Comparison of ENCODE assay signal across 8 cellular contexts in genomic region chr3:172102123-172102882, GRCh38.
A peak's percentile ranks its signal among the peaks of the same experiment; 100 is the strongest.
DNase-seq lines count a peak whose midpoint lies in the region; ATAC-seq and TF ChIP-seq lines count a peak whose summit lies in the region.

No MANE protein-coding gene starts in this region.

- H3K9me3 Mint-ChIP-seq in chondrocyte (ENCODE audit: low read depth): no peaks in the 10 kb centered on the region

- H3K4me1 ChIP-seq in cardiac muscle cell (ENCODE audit: low read depth): peaks cover 89% of the 10 kb centered on the region
- H3K4me1 ChIP-seq in left ventricle myocardium inferior: peaks cover 100% of the 10 kb centered on the region
- peaks cover 68% of the 10 kb centered on the region for H3K4me1 ChIP-seq in PC-9 (replicated peaks; ENCODE audit: insufficient read depth)

- ATAC-seq in stimulated activated naive CD8-positive, alpha-beta T cell treated with anti-CD3 and anti-CD28 coated beads, Interleukin-15, Interleukin-2, amounts not matched to agents 100 U/mL and 50 U/mL, for 24 hours: no peak
- no peak for ATAC-seq in HG03025 (IDR thresholded peaks at IDR 0.05; ENCODE audit: low FRiP score, unreplicated experiment)
- ATAC-seq in GM19467 (IDR thresholded peaks at IDR 0.05; ENCODE audit: unreplicated experiment): no peak

- H3K79me2 ChIP-seq in PC-9 (ENCODE audit: low read depth): peaks cover 100% of the 10 kb centered on the region

- intact Hi-C loops in left ventricle myocardium inferior (cut with micrococcal nuclease): no loop called here
- intact Hi-C loops in PC-9 (cut with micrococcal nuclease; ENCODE audit: unreplicated experiment): no loop called here

- H3F3A ChIP-seq in PC-9 (ENCODE audit: insufficient read depth, low read depth): peaks cover 85% of the 10 kb centered on the region

- peaks cover 5% of the 10 kb centered on the region for H3K36me3 Mint-ChIP-seq in chondrocyte (ENCODE audit: low read depth)

- H2AFZ ChIP-seq in PC-9: no peak overlapping the region

- no peaks in the 10 kb centered on the region for H3K27me3 Mint-ChIP-seq in chondrocyte (ENCODE audit: low read depth)

- 0 out of 2 replicates have a peak, but pooled peaks cover 4% of the 10 kb centered on the region for H3K9me2 ChIP-seq in PC-9 (ENCODE audit: insufficient read depth)

- BruUV-seq in PC-9 (replicated peaks; lab: Mats Ljungman, UMichigan): no TSS peak

- H3K4me3 Mint-ChIP-seq in chondrocyte (ENCODE audit: unreplicated experiment): no peak overlapping the region

- TF ChIP-seq CTCF in cardiac muscle cell (IDR thresholded peaks at IDR 0.05; ENCODE audit: low read depth, low read length): no peak
- no peak for TF ChIP-seq CTCF in left ventricle myocardium inferior (IDR thresholded peaks at IDR 0.05; ENCODE audit: borderline replicate concordance)
- no peak for TF ChIP-seq CTCF in PC-9 (conservative IDR thresholded peaks at IDR 0.05)
- TF ChIP-seq CTCF in chondrocyte (IDR thresholded peaks at IDR 0.05): no peak

- no peak overlapping the region for H3K4me2 ChIP-seq in PC-9

- H4K20me1 ChIP-seq in PC-9 (ENCODE audit: insufficient read depth): peaks cover 91% of the 10 kb centered on the region

- peak overlapping the region; percentile 95 for H3K27ac Mint-ChIP-seq in chondrocyte (ENCODE audit: unreplicated experiment)

- H3K27ac ChIP-seq in cardiac muscle cell (peak overlapping the region; percentile 82), left ventricle myocardium inferior (replicated peaks) (no peak overlapping the region), PC-9 (peak overlapping the region; percentile 23; the same call in 1 of the 2 replicates)

- H3K9me3 ChIP-seq in cardiac muscle cell (ENCODE audit: low read depth) (no peaks in the 10 kb centered on the region), left ventricle myocardium inferior (replicated peaks) (no peaks in the 10 kb centered on the region), PC-9 (ENCODE audit: insufficient read depth, low read depth) (peaks cover 3% of the 10 kb centered on the region)

- no peaks in the 10 kb centered on the region for H3K27me3 ChIP-seq in cardiac muscle cell
- no peaks in the 10 kb centered on the region for H3K27me3 ChIP-seq in left ventricle myocardium inferior (ENCODE audit: low read depth)
- no peaks in the 10 kb centered on the region for H3K27me3 ChIP-seq in PC-9 (ENCODE audit: insufficient read depth, low read depth)

- H3K4me3 ChIP-seq in cardiac muscle cell (no peak overlapping the region), left ventricle myocardium inferior (no peak overlapping the region), PC-9 (no peak overlapping the region)

- no peak for DNase-seq in cardiac muscle cell (ENCODE audit: low read depth in 1 of 2, low spot score in 1 of 2)
- no peak for DNase-seq in left ventricle myocardium inferior
- DNase-seq in PC-9: no peak
- no peak for DNase-seq in chondrocyte (ENCODE audit: low spot score)
- peak; percentile 33 for DNase-seq in stimulated activated naive CD8-positive, alpha-beta T cell treated with anti-CD3 and anti-CD28 coated beads, Interleukin-15, Interleukin-2, amounts not matched to agents 100 U/mL and 50 U/mL, for 24 hours
- DNase-seq in NCI-H1436 treated with DMSO at 0.1 percent for 48 hours (lab: John Stamatoyannopoulos, UW): no peak

- POLR2A ChIA-PET in PC-9 (lab: Charles Lee; ENCODE audit: unreplicated experiment): interaction anchor here (0.6 kb wide), 1 partner anchor 178 kb away, joined by 3 read pairs; no protein-coding TSS in a partner anchor

- CTCF ChIA-PET in PC-9 (lab: Charles Lee): no interaction called here

- peaks cover 94% of the 10 kb centered on the region for H3K4me1 Mint-ChIP-seq in chondrocyte (ENCODE audit: low read depth)

- no peaks in the 10 kb centered on the region for H3K36me3 ChIP-seq in cardiac muscle cell
- no peaks in the 10 kb centered on the region for H3K36me3 ChIP-seq in left ventricle myocardium inferior
- H3K36me3 ChIP-seq in PC-9 (ENCODE audit: low read depth): peaks cover 73% of the 10 kb centered on the region
